24 cellular contexts compared by ENCODE assay signal in genomic region chr20:1173698-1174097, GRCh38. TPM values are rescaled to one million over a fixed set of nuclear protein-coding genes. Genes with fewer than 3 reads are reported as not detected.
DNase-seq lines count a peak whose midpoint lies in the region; ATAC-seq and TF ChIP-seq lines count a peak whose summit lies in the region.
"Had no signal": no experiment of that assay in that cellular context is flagged by ENCODE, and none has a peak within 500 bp of the region (broad histone marks: within the 10 kb centered on the region; RNA-seq: fewer than 3 reads in every experiment).

No MANE protein-coding gene starts in this region.

- H3K4me1 Mint-ChIP-seq in stimulated activated effector memory CD8-positive, alpha-beta T cell treated with anti-CD3 and anti-CD28 coated beads, Interleukin-12 subunit alpha, Interleukin-12 subunit beta, amount 100 ng/mL, for 72 hours, result no peaks in the 10 kb centered on the region
- H3K4me1 Mint-ChIP-seq in glutamatergic neuron (ENCODE audit: low read depth, unreplicated experiment), result no peaks in the 10 kb centered on the region
- H3K4me1 Mint-ChIP-seq: B cell had no signal

- H3K9me3 Mint-ChIP-seq in stimulated activated effector memory CD8-positive, alpha-beta T cell treated with anti-CD3 and anti-CD28 coated beads, Interleukin-12 subunit alpha, Interleukin-12 subunit beta, amount 100 ng/mL, for 72 hours, result no peaks in the 10 kb centered on the region
- no peaks in the 10 kb centered on the region for H3K9me3 Mint-ChIP-seq in glutamatergic neuron (ENCODE audit: unreplicated experiment)
- H3K9me3 Mint-ChIP-seq: CD8-positive, alpha-beta T cell; GM23338; H9; HFFc6 had no signal

- ATAC-seq in stimulated activated effector memory CD8-positive, alpha-beta T cell treated with anti-CD3 and anti-CD28 coated beads, Interleukin-12 subunit alpha, Interleukin-12 subunit beta, amount 100 ng/mL, for 72 hours, result no peak
- ATAC-seq: CD8-positive, alpha-beta T cell; GM23338; Panc1 had no signal

- peaks cover 42% of the 10 kb centered on the region for H3K36me3 Mint-ChIP-seq in stimulated activated effector memory CD8-positive, alpha-beta T cell treated with anti-CD3 and anti-CD28 coated beads, Interleukin-12 subunit alpha, Interleukin-12 subunit beta, amount 100 ng/mL, for 72 hours
- H3K36me3 Mint-ChIP-seq in glutamatergic neuron (ENCODE audit: unreplicated experiment), result peaks cover 13% of the 10 kb centered on the region

- no peak overlapping the region for H3K4me3 Mint-ChIP-seq in stimulated activated effector memory CD8-positive, alpha-beta T cell treated with anti-CD3 and anti-CD28 coated beads, Interleukin-12 subunit alpha, Interleukin-12 subunit beta, amount 100 ng/mL, for 72 hours
- H3K4me3 Mint-ChIP-seq in glutamatergic neuron (ENCODE audit: unreplicated experiment), result no peak overlapping the region
- H3K4me3 Mint-ChIP-seq: B cell; CD8-positive, alpha-beta T cell; GM23338; H9; HFFc6 had no signal

- peaks cover 11% of the 10 kb centered on the region for H3K27me3 Mint-ChIP-seq in glutamatergic neuron (ENCODE audit: unreplicated experiment)
- H3K27me3 Mint-ChIP-seq: B cell had no signal

- TF ChIP-seq CTCF in glutamatergic neuron (IDR thresholded peaks at IDR 0.05; ENCODE audit: partially characterized antibody, unreplicated experiment), result no peak

- peak overlapping the region; percentile 40 for H3K27ac Mint-ChIP-seq in stimulated activated effector memory CD8-positive, alpha-beta T cell treated with anti-CD3 and anti-CD28 coated beads, Interleukin-12 subunit alpha, Interleukin-12 subunit beta, amount 100 ng/mL, for 72 hours
- no peak overlapping the region for H3K27ac Mint-ChIP-seq in glutamatergic neuron (ENCODE audit: unreplicated experiment)
- H3K27ac Mint-ChIP-seq: B cell; CD8-positive, alpha-beta T cell; GM23338; HFFc6 had no signal

- DNase-seq in NCI-H1417 (lab: John Stamatoyannopoulos, UW), result peak in 2 of 3 experiments; percentile 35 to 54
- DNase-seq in NCI-H1417 treated with DMSO at 0.1 percent for 48 hours (lab: John Stamatoyannopoulos, UW), result no peak
- DNase-seq in NCI-H526 (lab: John Stamatoyannopoulos, UW), result peak; percentile 14 to 62
- peak; percentile 26 for DNase-seq in islet precursor cell
- no peak for DNase-seq in stimulated activated effector memory CD8-positive, alpha-beta T cell treated with anti-CD3 and anti-CD28 coated beads, Interleukin-12 subunit alpha, Interleukin-12 subunit beta, amount 100 ng/mL, for 72 hours (ENCODE audit: low spot score in 2 of 2)
- no peak for DNase-seq in cerebellar nuclear complex (lab: John Stamatoyannopoulos, UW)
- DNase-seq in glutamatergic neuron, result no peak
- DNase-seq: Caco-2; CD8-positive, alpha-beta T cell; H9; HFFc6; KBM-7; MV-4-11; NCI-H1105; NCI-H187; NCI-H2081 treated with DMSO at 0.1 percent for 48 hours; NCI-H2171; NCI-H345; SHP77 had no signal

RNA-seq across cellular contexts. Expression of gene TMEM74B, which starts 11.1 kb away (rescaled TPM):
- 5.0 TPM for total RNA-seq in glutamatergic neuron (ENCODE audit: unreplicated experiment)
- total RNA-seq: CD8-positive, alpha-beta T cell; HFFc6; LHCN-M2; MCF 10A had no signal

RNA-seq across cellular contexts. Expression of gene C20orf202, which starts 29.6 kb away (rescaled TPM):
- total RNA-seq in glutamatergic neuron (ENCODE audit: unreplicated experiment), result not detected
- total RNA-seq: B cell; Caco-2; CD8-positive, alpha-beta T cell; GM23338; HFFc6; LHCN-M2; MCF 10A had no signal

RNA-seq across cellular contexts. Expression of gene RAD21L1, which starts 52.1 kb away (rescaled TPM):
- not detected for total RNA-seq in glutamatergic neuron (ENCODE audit: unreplicated experiment)
- total RNA-seq: B cell; Caco-2; CD8-positive, alpha-beta T cell; H9; MCF 10A had no signal

RNA-seq across cellular contexts. Expression of gene PSMF1, which starts 55.3 kb away (rescaled TPM):
- 241 TPM for total RNA-seq in glutamatergic neuron (ENCODE audit: unreplicated experiment)

Comparison
In these comparisons a context has a peak if more than half of its experiments do, and no peak if none do; other contexts are left out.
1. DNase-seq: peak in NCI-H1417 (2 of 3), NCI-H526 (2 of 2) and islet precursor cell (single experiment); none in NCI-H1417 treated with DMSO at 0.1 percent for 48 hours (single experiment), stimulated activated effector memory CD8-positive, alpha-beta T cell treated with anti-CD3 and anti-CD28 coated beads, Interleukin-12 subunit alpha, Interleukin-12 subunit beta, amount 100 ng/mL, for 72 hours (0 of 2), cerebellar nuclear complex (0 of 2) and glutamatergic neuron (single experiment).